In the genomic region with DNA sequence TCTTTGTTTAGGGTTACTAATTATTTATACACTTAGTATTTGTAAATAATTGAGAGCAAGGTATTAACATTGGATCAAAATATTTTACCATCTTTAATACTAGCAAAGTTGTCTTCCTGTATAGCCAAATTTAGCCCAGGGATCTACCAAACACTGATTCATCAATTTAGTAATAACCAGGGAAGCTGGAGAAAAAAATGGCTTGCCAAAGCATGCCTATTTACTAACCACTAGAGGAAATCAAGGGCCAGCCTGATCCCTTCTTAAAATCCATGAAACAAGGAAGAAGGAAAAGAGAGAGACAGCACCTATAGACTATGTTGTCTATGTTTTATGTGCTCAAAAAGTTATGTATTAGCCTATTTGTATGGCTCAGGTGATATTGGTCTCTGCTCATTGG, we compare ENCODE assay signal across 21 cellular contexts.
"Had no signal": no experiment of that assay in that cellular context is flagged by ENCODE, and none has a peak within 500 bp of the region (broad histone marks: within the 10 kb centered on the region; RNA-seq: fewer than 3 reads in every experiment).

No MANE protein-coding gene starts in this region.

- H3K4me3 ChIP-seq: adrenal gland, breast epithelium, left ventricle myocardium inferior, mucosa of descending colon, psoas muscle, skin epidermis, tibial nerve had no signal

- H3K27ac Mint-ChIP-seq: activated CD4-positive, alpha-beta T cell treated with anti-CD3 and anti-CD28 coated beads for 36 hours; activated naive CD4-positive, alpha-beta T cell treated with anti-CD3 and anti-CD28 coated beads, Interleukin-2, amount 50 U/mL, for 72 hours; activated T-helper 1 cell treated with anti-CD3 and anti-CD28 coated beads, Interleukin-12 subunit alpha, Interleukin-12 subunit beta, Interleukin-2, Interleukin-4 antibody, amounts not matched to agents 30 ng/mL and 10 ng/mL and 1 ng/mL, durations not matched to agents 14 hours and 24 hours and 36 hours; memory B cell; naive thymus-derived CD4-positive, alpha-beta T cell; stimulated activated naive CD8-positive, alpha-beta T cell treated with anti-CD3 and anti-CD28 coated beads, Interleukin-15, Interleukin-2, amounts not matched to agents 100 ng/mL and 50 ng/mL, for 24 hours; WTC11 had no signal

- H3K36me3 Mint-ChIP-seq: activated naive CD4-positive, alpha-beta T cell treated with anti-CD3 and anti-CD28 coated beads, Interleukin-2, amount 50 U/mL, for 72 hours; memory B cell; naive thymus-derived CD4-positive, alpha-beta T cell; WTC11 had no signal

- H3K27me3 Mint-ChIP-seq: activated CD4-positive, alpha-beta T cell treated with anti-CD3 and anti-CD28 coated beads for 36 hours; memory B cell; stimulated activated naive CD8-positive, alpha-beta T cell treated with anti-CD3 and anti-CD28 coated beads, Interleukin-15, Interleukin-2, amounts not matched to agents 100 ng/mL and 50 ng/mL, for 24 hours had no signal

- H3K4me1 Mint-ChIP-seq: activated CD4-positive, alpha-beta T cell treated with anti-CD3 and anti-CD28 coated beads for 36 hours; memory B cell; WTC11 had no signal

- H3K4me1 ChIP-seq: adrenal gland, breast epithelium, left ventricle myocardium inferior, psoas muscle, tibial nerve had no signal

- H3K9me3 Mint-ChIP-seq: activated naive CD4-positive, alpha-beta T cell treated with anti-CD3 and anti-CD28 coated beads, Interleukin-2, amount 50 U/mL, for 72 hours; activated T-helper 1 cell treated with anti-CD3 and anti-CD28 coated beads, Interleukin-12 subunit alpha, Interleukin-12 subunit beta, Interleukin-2, Interleukin-4 antibody, amounts not matched to agents 30 ng/mL and 10 ng/mL and 1 ng/mL, durations not matched to agents 14 hours and 24 hours and 36 hours; memory B cell; naive thymus-derived CD4-positive, alpha-beta T cell; stimulated activated naive CD8-positive, alpha-beta T cell treated with anti-CD3 and anti-CD28 coated beads, Interleukin-15, Interleukin-2, amounts not matched to agents 100 ng/mL and 50 ng/mL, for 24 hours; WTC11 had no signal

- H3K9me3 ChIP-seq: adrenal gland, breast epithelium, left ventricle myocardium inferior, mucosa of descending colon, psoas muscle, tibial nerve had no signal

- H3K27ac ChIP-seq: adrenal gland, breast epithelium, left ventricle myocardium inferior, psoas muscle, skin epidermis, tibial nerve had no signal

- H3K36me3 ChIP-seq: adrenal gland, breast epithelium, left ventricle myocardium inferior, tibial nerve had no signal

- H3K4me3 Mint-ChIP-seq: activated CD4-positive, alpha-beta T cell treated with anti-CD3 and anti-CD28 coated beads for 36 hours; activated T-helper 1 cell treated with anti-CD3 and anti-CD28 coated beads, Interleukin-12 subunit alpha, Interleukin-12 subunit beta, Interleukin-2, Interleukin-4 antibody, amounts not matched to agents 30 ng/mL and 10 ng/mL and 1 ng/mL, durations not matched to agents 14 hours and 24 hours and 36 hours; memory B cell; naive thymus-derived CD4-positive, alpha-beta T cell; stimulated activated naive CD8-positive, alpha-beta T cell treated with anti-CD3 and anti-CD28 coated beads, Interleukin-15, Interleukin-2, amounts not matched to agents 100 ng/mL and 50 ng/mL, for 24 hours; WTC11 had no signal

- DNase-seq: activated CD4-positive, alpha-beta T cell treated with anti-CD3 and anti-CD28 coated beads for 36 hours; activated CD4-positive, alpha-beta T cell treated with anti-CD3 and anti-CD28 coated beads, Interleukin-2, amount 50 U/mL, for 48 hours; activated gamma-delta T cell treated with Interleukin-2 at 50 U/mL for 16 hours; adrenal gland; dermis blood vessel endothelial cell; effector memory CD4-positive, alpha-beta T cell; head of caudate nucleus; left ventricle myocardium inferior; mucosa of descending colon; naive thymus-derived CD4-positive, alpha-beta T cell; psoas muscle; right cardiac atrium; stimulated activated CD4-positive, alpha-beta T cell treated with anti-CD3 and anti-CD28 coated beads, Interleukin-2, amount 100 ng/mL, for 48 hours had no signal

- H3K27me3 ChIP-seq: adrenal gland, breast epithelium, tibial nerve had no signal

- ATAC-seq: activated CD4-positive, alpha-beta T cell treated with anti-CD3 and anti-CD28 coated beads for 36 hours; activated naive CD4-positive, alpha-beta T cell treated with anti-CD3 and anti-CD28 coated beads, Interleukin-2, amount 50 U/mL, for 72 hours; mucosa of descending colon; naive thymus-derived CD4-positive, alpha-beta T cell; psoas muscle; right cardiac atrium; WTC11 had no signal
